In genomic region chr21:37792046-37792445, GRCh38 we compare ENCODE assay signal across 18 cellular contexts.
"Had no signal": no experiment of that assay in that cellular context is flagged by ENCODE, and none has a peak within 500 bp of the region (broad histone marks: within the 10 kb centered on the region; RNA-seq: fewer than 3 reads in every experiment).

No MANE protein-coding gene starts in this region.

- H3K4me1 ChIP-seq: tibial nerve, uterus had no signal

- DNase-seq: activated CD4-positive, alpha-beta T cell treated with anti-CD3 and anti-CD28 coated beads for 1 hour; activated CD8-positive, alpha-beta memory T cell treated with anti-CD3 and anti-CD28 coated beads for 24 hours; activated CD8-positive, alpha-beta memory T cell treated with anti-CD3 and anti-CD28 coated beads, Interleukin-2, amount 50 U/mL, for 48 hours; activated effector memory CD4-positive, alpha-beta T cell treated with Interleukin-2 at 50 U/mL for 16 hours; activated naive CD4-positive, alpha-beta T cell treated with anti-CD3 and anti-CD28 coated beads, Interleukin-2, amount 50 U/mL, for 16 hours; activated T-cell treated with anti-CD3 and anti-CD28 coated beads, Interleukin-2, amount 50 U/mL, for 48 hours; cortex of kidney; erythroblast; immature natural killer cell; left ventricle myocardium superior; natural killer cell; posterior cingulate gyrus; stimulated activated CD4-positive, alpha-beta T cell treated with anti-CD3 and anti-CD28 coated beads, Interleukin-12 subunit alpha, Interleukin-12 subunit beta, amount 100 ng/mL, for 4 hours; stimulated activated CD4-positive, alpha-beta T cell treated with anti-CD3 and anti-CD28 coated beads, Interleukin-1b, Interleukin-23, amount 100 ng/mL, for 48 hours; uterus; WERI-Rb-1 had no signal

- H3K4me3 ChIP-seq: tibial nerve, uterus had no signal

- H3K9me3 ChIP-seq: neutrophil, uterus had no signal

- H3K27me3 ChIP-seq: neutrophil, tibial nerve, uterus had no signal

- H3K27ac ChIP-seq: neutrophil, tibial nerve, uterus, WERI-Rb-1 had no signal

- ATAC-seq: left ventricle myocardium superior, natural killer cell had no signal

- H3K36me3 ChIP-seq: neutrophil, tibial nerve, uterus, WERI-Rb-1 had no signal
